In genomic region chr12:93154096-93154728, GRCh38 we compare ENCODE assay signal across 22 cellular contexts.
"Had no signal": no experiment of that assay in that cellular context is flagged by ENCODE, and none has a peak within 500 bp of the region (broad histone marks: within the 10 kb centered on the region; RNA-seq: fewer than 3 reads in every experiment).

No MANE protein-coding gene starts in this region.

- H3K27ac Mint-ChIP-seq: activated CD4-positive, alpha-beta T cell treated with anti-CD3 and anti-CD28 coated beads for 36 hours; activated naive CD8-positive, alpha-beta T cell; immature natural killer cell; nephron had no signal

- H3K36me3 Mint-ChIP-seq: immature natural killer cell had no signal

- H3K4me3 Mint-ChIP-seq: activated CD4-positive, alpha-beta T cell treated with anti-CD3 and anti-CD28 coated beads for 36 hours; activated naive CD8-positive, alpha-beta T cell; immature natural killer cell; nephron had no signal

- H3K27ac ChIP-seq: gastrocnemius medialis, neutrophil, ovary, psoas muscle, uterus had no signal

- H3K4me1 ChIP-seq: gastrocnemius medialis, psoas muscle, uterus had no signal

- ATAC-seq: activated CD4-positive, alpha-beta T cell treated with anti-CD3 and anti-CD28 coated beads for 36 hours; body of pancreas; gastrocnemius medialis; psoas muscle had no signal

- H3K27me3 ChIP-seq: body of pancreas, gastrocnemius medialis, neutrophil, ovary, uterus had no signal

- H3K4me1 Mint-ChIP-seq: immature natural killer cell, nephron had no signal

- H3K4me3 ChIP-seq: body of pancreas, gastrocnemius medialis, ovary, psoas muscle, uterus had no signal

- DNase-seq: activated CD4-positive, alpha-beta T cell treated with anti-CD3 and anti-CD28 coated beads for 36 hours; activated CD4-positive, CD25-positive, alpha-beta regulatory T cell; activated CD8-positive, alpha-beta memory T cell treated with anti-CD3 and anti-CD28 coated beads for 24 hours; activated effector memory CD4-positive, alpha-beta T cell treated with Interleukin-2 at 50 U/mL for 16 hours; activated naive CD4-positive, alpha-beta T cell treated with Interleukin-2 at 50 U/mL for 16 hours; anterior cingulate cortex; body of pancreas; effector CD8-positive, alpha-beta T cell; gastrocnemius medialis; hippocampal formation; immature natural killer cell; kidney; left colon; mammary epithelial cell; ovary; psoas muscle; stimulated activated naive CD4-positive, alpha-beta T cell; T-helper 2 cell; uterus had no signal

- H3K36me3 ChIP-seq: gastrocnemius medialis, neutrophil, ovary, uterus had no signal

- H3K9me3 ChIP-seq: gastrocnemius medialis, neutrophil, ovary, psoas muscle had no signal
